ENCODE assay signal across 1 cellular context in the genomic region with DNA sequence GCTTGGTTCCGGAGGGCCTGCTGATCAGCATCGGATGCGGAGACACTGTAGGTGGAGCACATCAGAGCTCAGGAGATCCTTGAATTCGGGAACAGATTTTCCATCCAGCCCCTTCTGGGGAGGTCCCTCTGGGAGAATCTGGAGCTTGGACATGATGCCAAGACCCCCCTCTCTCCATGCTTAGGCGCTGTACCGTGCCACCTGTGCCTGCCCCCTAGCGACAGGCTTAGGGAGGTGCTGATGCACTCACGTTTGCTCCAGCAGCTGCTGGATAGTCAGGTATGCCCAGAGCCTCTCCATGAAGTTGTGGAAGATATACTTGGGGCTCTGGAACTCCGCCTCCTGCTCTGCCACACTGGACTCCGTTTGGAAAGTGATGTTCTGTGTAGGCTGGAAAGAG.
TF ChIP-seq lines count a peak whose summit lies in the region.

No MANE protein-coding gene starts in this region.

TF ChIP-seq in GM23338, 12 proteins besides CTCF, POLR2A, EP300 and RAD21 (continued from another document):
- TF ChIP-seq, protein P1, sequence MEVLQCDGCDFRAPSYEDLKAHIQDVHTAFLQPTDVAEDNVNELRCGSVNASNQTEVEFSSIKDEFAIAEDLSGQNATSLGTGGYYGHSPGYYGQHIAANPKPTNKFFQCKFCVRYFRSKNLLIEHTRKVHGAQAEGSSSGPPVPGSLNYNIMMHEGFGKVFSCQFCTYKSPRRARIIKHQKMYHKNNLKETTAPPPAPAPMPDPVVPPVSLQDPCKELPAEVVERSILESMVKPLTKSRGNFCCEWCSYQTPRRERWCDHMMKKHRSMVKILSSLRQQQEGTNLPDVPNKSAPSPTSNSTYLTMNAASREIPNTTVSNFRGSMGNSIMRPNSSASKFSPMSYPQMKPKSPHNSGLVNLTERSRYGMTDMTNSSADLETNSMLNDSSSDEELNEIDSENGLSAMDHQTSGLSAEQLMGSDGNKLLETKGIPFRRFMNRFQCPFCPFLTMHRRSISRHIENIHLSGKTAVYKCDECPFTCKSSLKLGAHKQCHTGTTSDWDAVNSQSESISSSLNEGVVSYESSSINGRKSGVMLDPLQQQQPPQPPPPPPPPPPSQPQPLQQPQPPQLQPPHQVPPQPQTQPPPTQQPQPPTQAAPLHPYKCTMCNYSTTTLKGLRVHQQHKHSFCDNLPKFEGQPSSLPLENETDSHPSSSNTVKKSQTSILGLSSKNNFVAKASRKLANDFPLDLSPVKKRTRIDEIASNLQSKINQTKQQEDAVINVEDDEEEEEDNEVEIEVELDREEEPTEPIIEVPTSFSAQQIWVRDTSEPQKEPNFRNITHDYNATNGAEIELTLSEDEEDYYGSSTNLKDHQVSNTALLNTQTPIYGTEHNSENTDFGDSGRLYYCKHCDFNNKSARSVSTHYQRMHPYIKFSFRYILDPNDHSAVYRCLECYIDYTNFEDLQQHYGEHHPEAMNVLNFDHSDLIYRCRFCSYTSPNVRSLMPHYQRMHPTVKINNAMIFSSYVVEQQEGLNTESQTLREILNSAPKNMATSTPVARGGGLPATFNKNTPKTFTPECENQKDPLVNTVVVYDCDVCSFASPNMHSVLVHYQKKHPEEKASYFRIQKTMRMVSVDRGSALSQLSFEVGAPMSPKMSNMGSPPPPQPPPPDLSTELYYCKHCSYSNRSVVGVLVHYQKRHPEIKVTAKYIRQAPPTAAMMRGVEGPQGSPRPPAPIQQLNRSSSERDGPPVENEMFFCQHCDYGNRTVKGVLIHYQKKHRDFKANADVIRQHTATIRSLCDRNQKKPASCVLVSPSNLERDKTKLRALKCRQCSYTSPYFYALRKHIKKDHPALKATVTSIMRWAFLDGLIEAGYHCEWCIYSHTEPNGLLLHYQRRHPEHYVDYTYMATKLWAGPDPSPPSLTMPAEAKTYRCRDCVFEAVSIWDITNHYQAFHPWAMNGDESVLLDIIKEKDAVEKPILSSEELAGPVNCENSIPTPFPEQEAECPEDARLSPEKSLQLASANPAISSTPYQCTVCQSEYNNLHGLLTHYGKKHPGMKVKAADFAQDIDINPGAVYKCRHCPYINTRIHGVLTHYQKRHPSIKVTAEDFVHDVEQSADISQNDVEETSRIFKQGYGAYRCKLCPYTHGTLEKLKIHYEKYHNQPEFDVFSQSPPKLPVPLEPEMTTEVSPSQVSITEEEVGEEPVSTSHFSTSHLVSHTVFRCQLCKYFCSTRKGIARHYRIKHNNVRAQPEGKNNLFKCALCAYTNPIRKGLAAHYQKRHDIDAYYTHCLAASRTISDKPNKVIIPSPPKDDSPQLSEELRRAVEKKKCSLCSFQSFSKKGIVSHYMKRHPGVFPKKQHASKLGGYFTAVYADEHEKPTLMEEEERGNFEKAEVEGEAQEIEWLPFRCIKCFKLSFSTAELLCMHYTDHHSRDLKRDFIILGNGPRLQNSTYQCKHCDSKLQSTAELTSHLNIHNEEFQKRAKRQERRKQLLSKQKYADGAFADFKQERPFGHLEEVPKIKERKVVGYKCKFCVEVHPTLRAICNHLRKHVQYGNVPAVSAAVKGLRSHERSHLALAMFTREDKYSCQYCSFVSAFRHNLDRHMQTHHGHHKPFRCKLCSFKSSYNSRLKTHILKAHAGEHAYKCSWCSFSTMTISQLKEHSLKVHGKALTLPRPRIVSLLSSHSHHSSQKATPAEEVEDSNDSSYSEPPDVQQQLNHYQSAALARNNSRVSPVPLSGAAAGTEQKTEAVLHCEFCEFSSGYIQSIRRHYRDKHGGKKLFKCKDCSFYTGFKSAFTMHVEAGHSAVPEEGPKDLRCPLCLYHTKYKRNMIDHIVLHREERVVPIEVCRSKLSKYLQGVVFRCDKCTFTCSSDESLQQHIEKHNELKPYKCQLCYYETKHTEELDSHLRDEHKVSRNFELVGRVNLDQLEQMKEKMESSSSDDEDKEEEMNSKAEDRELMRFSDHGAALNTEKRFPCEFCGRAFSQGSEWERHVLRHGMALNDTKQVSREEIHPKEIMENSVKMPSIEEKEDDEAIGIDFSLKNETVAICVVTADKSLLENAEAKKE (CRISPR knock-in tag; IDR thresholded peaks at IDR 0.05): no peak
- TF ChIP-seq POLR2AphosphoS5 (IDR thresholded peaks at IDR 0.05; ENCODE audit: low read depth) (no peak), CREB1 (CRISPR knock-in tag; IDR thresholded peaks at IDR 0.05; ENCODE audit: low read depth) (no peak; the same call in 1 of the 2 replicates), ZNF114 (CRISPR knock-in tag; IDR thresholded peaks at IDR 0.05) (no peak), JUNB (IDR thresholded peaks at IDR 0.05; ENCODE audit: unreplicated experiment) (no peak)
- TF ChIP-seq, protein P2, sequence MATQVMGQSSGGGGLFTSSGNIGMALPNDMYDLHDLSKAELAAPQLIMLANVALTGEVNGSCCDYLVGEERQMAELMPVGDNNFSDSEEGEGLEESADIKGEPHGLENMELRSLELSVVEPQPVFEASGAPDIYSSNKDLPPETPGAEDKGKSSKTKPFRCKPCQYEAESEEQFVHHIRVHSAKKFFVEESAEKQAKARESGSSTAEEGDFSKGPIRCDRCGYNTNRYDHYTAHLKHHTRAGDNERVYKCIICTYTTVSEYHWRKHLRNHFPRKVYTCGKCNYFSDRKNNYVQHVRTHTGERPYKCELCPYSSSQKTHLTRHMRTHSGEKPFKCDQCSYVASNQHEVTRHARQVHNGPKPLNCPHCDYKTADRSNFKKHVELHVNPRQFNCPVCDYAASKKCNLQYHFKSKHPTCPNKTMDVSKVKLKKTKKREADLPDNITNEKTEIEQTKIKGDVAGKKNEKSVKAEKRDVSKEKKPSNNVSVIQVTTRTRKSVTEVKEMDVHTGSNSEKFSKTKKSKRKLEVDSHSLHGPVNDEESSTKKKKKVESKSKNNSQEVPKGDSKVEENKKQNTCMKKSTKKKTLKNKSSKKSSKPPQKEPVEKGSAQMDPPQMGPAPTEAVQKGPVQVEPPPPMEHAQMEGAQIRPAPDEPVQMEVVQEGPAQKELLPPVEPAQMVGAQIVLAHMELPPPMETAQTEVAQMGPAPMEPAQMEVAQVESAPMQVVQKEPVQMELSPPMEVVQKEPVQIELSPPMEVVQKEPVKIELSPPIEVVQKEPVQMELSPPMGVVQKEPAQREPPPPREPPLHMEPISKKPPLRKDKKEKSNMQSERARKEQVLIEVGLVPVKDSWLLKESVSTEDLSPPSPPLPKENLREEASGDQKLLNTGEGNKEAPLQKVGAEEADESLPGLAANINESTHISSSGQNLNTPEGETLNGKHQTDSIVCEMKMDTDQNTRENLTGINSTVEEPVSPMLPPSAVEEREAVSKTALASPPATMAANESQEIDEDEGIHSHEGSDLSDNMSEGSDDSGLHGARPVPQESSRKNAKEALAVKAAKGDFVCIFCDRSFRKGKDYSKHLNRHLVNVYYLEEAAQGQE (IDR thresholded peaks at IDR 0.05; ENCODE audit: unreplicated experiment): no peak
